8 cellular contexts compared by ENCODE assay signal in the genomic region with DNA sequence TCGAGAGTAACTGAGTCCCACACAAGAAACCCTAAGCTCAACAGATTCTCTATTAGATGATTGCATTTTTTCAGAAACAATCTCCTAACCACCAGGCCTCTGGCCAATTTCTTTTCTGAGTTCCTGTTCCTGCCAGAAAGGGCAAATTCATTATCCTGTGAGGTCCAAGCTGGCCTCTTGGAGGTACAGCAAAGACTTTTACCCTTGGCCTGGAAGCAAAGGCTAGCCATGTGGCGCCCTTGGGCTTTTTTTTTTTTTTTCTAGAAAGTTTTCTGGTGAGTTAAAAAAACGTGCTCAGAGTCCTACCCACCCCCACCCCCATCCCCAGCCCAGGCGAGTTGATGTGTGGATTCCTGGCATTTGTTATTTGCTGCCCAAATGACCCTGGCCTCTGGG. TPM values are rescaled to one million over a fixed set of nuclear protein-coding genes. Genes with fewer than 3 reads are reported as not detected.
DNase-seq lines count a peak whose midpoint lies in the region; ATAC-seq, FAIRE-seq and TF ChIP-seq lines count a peak whose summit lies in the region.

No MANE protein-coding gene starts in this region.

- ATAC-seq in HG02798 (IDR thresholded peaks at IDR 0.05; ENCODE audit: poor library complexity, unreplicated experiment) (peak; percentile 23), GM19023 (IDR thresholded peaks at IDR 0.05; ENCODE audit: unreplicated experiment) (no peak), GM19035 (IDR thresholded peaks at IDR 0.05; ENCODE audit: unreplicated experiment) (no peak)

- peak overlapping the region; percentile 99; the same call in 1 of the 2 replicates for H3K18ac ChIP-seq in H1 (ENCODE audit: extremely low read depth, low read length)

- H3K36me3 Mint-ChIP-seq in mesothelial cell of epicardium: peaks cover 6% of the 10 kb centered on the region
- H3K36me3 Mint-ChIP-seq in type B pancreatic cell: peaks cover 5% of the 10 kb centered on the region

- H2BK12ac ChIP-seq in H1 (ENCODE audit: low read depth, low read length): peak overlapping the region; percentile 100

- no peaks in the 10 kb centered on the region for H3K79me2 ChIP-seq in H1 (ENCODE audit: control insufficient read depth in 1 of 2, insufficient read depth in 2 of 2, low read length in 2 of 2)

- peak overlapping the region; percentile 92; the same call in 1 of the 2 replicates for H2AK5ac ChIP-seq in H1 (ENCODE audit: low read depth, low read length)

- peaks cover 31% of the 10 kb centered on the region for H3K4me1 Mint-ChIP-seq in mesothelial cell of epicardium
- peaks cover 17% of the 10 kb centered on the region for H3K4me1 Mint-ChIP-seq in type B pancreatic cell (ENCODE audit: unreplicated experiment)

- H2BK20ac ChIP-seq in H1 (ENCODE audit: low read length): peak overlapping the region; percentile 95

- peak in 1 of 2 experiments; percentile 7; a peak in 1 of 4 replicates for TF ChIP-seq RAD21 in H1 (IDR thresholded peaks at IDR 0.05 in 1 of 2, conservative IDR thresholded peaks at IDR 0.05 in 1 of 2; ENCODE audit: low read depth in 2 of 2, low read length in 2 of 2)

- peak overlapping the region; percentile 26 for H3K4me3 ChIP-seq in SK-N-MC
- H3K4me3 ChIP-seq in H1 (ENCODE audit: extremely low read depth in 1 of 4, insufficient read depth in 2 of 4, low read depth in 3 of 4, low read length in 4 of 4): peak overlapping the region in 1 of 4 experiments; percentile 48; a peak in 2 of 8 replicates

- CTCF ChIA-PET in H1 (lab: Charles Lee; ENCODE audit: partially characterized antibody): interaction anchor here (0.6 to 2.0 kb wide), 17 partner anchors 9 to 73 kb away, joined by 3 to 14 read pairs (median 4); partner anchors contain the start of gene EEF1A1

- H2BK120ac ChIP-seq in H1 (replicated peaks; ENCODE audit: low read depth, low read length): peak overlapping the region; percentile 96

- H3K9me3 ChIP-seq in SK-N-MC (ENCODE audit: low read depth, low read length) (no peaks in the 10 kb centered on the region; the same call in 1 of the 2 replicates), H1 (ENCODE audit: insufficient read depth in 2 of 2, low read depth in 1 of 2, low read length in 1 of 2) (0 out of 4 replicates have a peak, but pooled peaks cover 0 to 2% of the 10 kb centered on the region in 2 experiments)

- H4K20me1 ChIP-seq in H1 (replicated peaks in 1 of 2; ENCODE audit: control insufficient read depth in 1 of 2, insufficient read depth in 2 of 2, low read length in 2 of 2): no peaks in the 10 kb centered on the region

- no peaks in the 10 kb centered on the region for H3K27me3 Mint-ChIP-seq in mesothelial cell of epicardium (ENCODE audit: low read depth)
- H3K27me3 Mint-ChIP-seq in type B pancreatic cell: no peaks in the 10 kb centered on the region

- H3K36me3 ChIP-seq in SK-N-MC (ENCODE audit: insufficient read depth, low read length) (no peaks in the 10 kb centered on the region; the same call in 1 of the 2 replicates), H1 (ENCODE audit: control insufficient read depth in 2 of 4, insufficient read depth in 4 of 4, low read length in 3 of 4) (no peaks in the 10 kb centered on the region)

- H3K79me1 ChIP-seq in H1 (ENCODE audit: low read depth, low read length): no peaks in the 10 kb centered on the region

- H3K4me3 Mint-ChIP-seq in mesothelial cell of epicardium (peak overlapping the region; percentile 47), type B pancreatic cell (peak overlapping the region; percentile 86)

- no peak overlapping the region for H2BK15ac ChIP-seq in H1 (ENCODE audit: low read length)

- peak overlapping the region; percentile 100 for H3K27ac Mint-ChIP-seq in mesothelial cell of epicardium
- peak overlapping the region; percentile 100 for H3K27ac Mint-ChIP-seq in type B pancreatic cell

- DNase-seq in GM03348 (ENCODE audit: low spot score): peak; percentile 72
- DNase-seq in SK-N-MC (ENCODE audit: low read depth, low spot score): no peak
- DNase-seq in H1 (ENCODE audit: low read depth in 1 of 2, low spot score in 2 of 2): peak in 1 of 2 experiments; percentile 27
- no peak for DNase-seq in mesothelial cell of epicardium (ENCODE audit: low spot score in 2 of 2, unreplicated experiment in 2 of 2)
- no peak for DNase-seq in type B pancreatic cell (ENCODE audit: extremely low spot score, unreplicated experiment)

- peak; percentile 57 for FAIRE-seq in H1 (lab: Jason Lieb, UNC)

- TF ChIP-seq POLR2A in H1 (IDR thresholded peaks at IDR 0.05; ENCODE audit: control extremely low read depth in 1 of 2, low read depth in 2 of 2, low read length in 2 of 2): peak in 1 of 2 experiments; percentile 39; a peak in 1 of 3 replicates

- no peaks in the 10 kb centered on the region; the same call in 1 of the 2 replicates for H3K23me2 ChIP-seq in H1 (ENCODE audit: low read depth, low read length)

- no peaks in the 10 kb centered on the region for H3K27me3 ChIP-seq in H1 (replicated peaks in 1 of 4; ENCODE audit: control insufficient read depth in 3 of 4, extremely low read depth in 1 of 4, insufficient read depth in 3 of 4, low read length in 3 of 4)

- WGBS in H1 (ENCODE audit: extremely low coverage in 1 of 2, insufficient coverage in 1 of 2, insufficient read length in 1 of 2, insufficient replicate concordance in 2 of 2, low coverage in 1 of 2, low lambda C conversion rate in 2 of 2, missing lambda C conversion rate in 1 of 2), 2 experiments: 23% methylated on average over 2 of the region's 4 CpGs; no CpG with 5 or more reads in 1 of the 2 experiments

- no peak overlapping the region for H3K14ac ChIP-seq in H1 (ENCODE audit: insufficient read length)

- H3K9ac ChIP-seq in SK-N-MC (ENCODE audit: insufficient read length) (peak overlapping the region; percentile 73), H1 (replicated peaks in 1 of 4; ENCODE audit: extremely low read depth in 1 of 4, low read depth in 3 of 4, low read length in 3 of 4) (peak overlapping the region in 3 of 4 experiments; percentile 14 to 51 (median 25); a peak in 3 of 7 replicates)

- H2AFZ ChIP-seq in H1 (ENCODE audit: low read length): no peak overlapping the region

- H4K5ac ChIP-seq in H1 (ENCODE audit: insufficient read length, low read depth, low read length): peak overlapping the region; percentile 81

- peak overlapping the region; percentile 97 for H3K4ac ChIP-seq in H1 (replicated peaks; ENCODE audit: insufficient read length, low read depth, low read length)

- H4K8ac ChIP-seq in H1 (ENCODE audit: extremely low read depth, insufficient read depth, low read length): no peak overlapping the region

- TF ChIP-seq CTCF in H1 (IDR thresholded peaks at IDR 0.05; ENCODE audit: control extremely low read depth in 1 of 3, insufficient read depth in 1 of 3, low read depth in 1 of 3, low read length in 3 of 3) (no peak), mesothelial cell of epicardium (IDR thresholded peaks at IDR 0.05; ENCODE audit: unreplicated experiment) (no peak), type B pancreatic cell (conservative IDR thresholded peaks at IDR 0.05) (no peak)

- H3K56ac ChIP-seq in H1 (replicated peaks; ENCODE audit: insufficient read length, low read depth, low read length): peak overlapping the region; percentile 21

- H3K23ac ChIP-seq in H1 (ENCODE audit: insufficient read length): no peak overlapping the region

- POLR2A ChIA-PET in H1 (lab: Charles Lee; ENCODE audit: partially characterized antibody): interaction anchor here (0.7 to 45.0 kb wide), 16 partner anchors 8 to 192 kb away, joined by 3 to 1482 read pairs (median 5); partner anchors contain the start of genes EEF1A1, MTO1 and SLC17A5

- peaks cover 20 to 32% (median 24%) of the 10 kb centered on the region in 4 experiments for H3K4me1 ChIP-seq in H1 (replicated peaks in 1 of 4; ENCODE audit: control insufficient read depth in 3 of 4, insufficient read depth in 4 of 4, low read length in 3 of 4)

- TF ChIP-seq EP300 in H1 (IDR thresholded peaks at IDR 0.05; ENCODE audit: borderline replicate concordance in 1 of 2, low read depth in 2 of 2, low read length in 2 of 2): no peak

- peak overlapping the region; percentile 100 for H2BK5ac ChIP-seq in H1 (ENCODE audit: low read depth, low read length)

- H3K27ac ChIP-seq in SK-N-MC (peak overlapping the region; percentile 96), H1 (ENCODE audit: low read depth, low read length) (peak overlapping the region; percentile 97)

- peak overlapping the region; percentile 92 for H4K91ac ChIP-seq in H1 (replicated peaks; ENCODE audit: insufficient read length, low read length)

- H3K4me2 ChIP-seq in H1 (ENCODE audit: insufficient read depth in 1 of 2, low read depth in 2 of 2, low read length in 2 of 2): peak overlapping the region; percentile 64 to 72

- peaks cover 13% of the 10 kb centered on the region for H3K9me3 Mint-ChIP-seq in mesothelial cell of epicardium
- no peaks in the 10 kb centered on the region for H3K9me3 Mint-ChIP-seq in type B pancreatic cell

TF ChIP-seq in H1, 55 proteins besides CTCF, POLR2A, EP300 and RAD21:
- TF ChIP-seq, protein P1, sequence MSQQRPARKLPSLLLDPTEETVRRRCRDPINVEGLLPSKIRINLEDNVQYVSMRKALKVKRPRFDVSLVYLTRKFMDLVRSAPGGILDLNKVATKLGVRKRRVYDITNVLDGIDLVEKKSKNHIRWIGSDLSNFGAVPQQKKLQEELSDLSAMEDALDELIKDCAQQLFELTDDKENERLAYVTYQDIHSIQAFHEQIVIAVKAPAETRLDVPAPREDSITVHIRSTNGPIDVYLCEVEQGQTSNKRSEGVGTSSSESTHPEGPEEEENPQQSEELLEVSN (IDR thresholded peaks at IDR 0.05): peak; percentile 36; the same call in 1 of the 2 replicates
- no peak for TF ChIP-seq SRF (IDR thresholded peaks at IDR 0.05; ENCODE audit: low read depth, low read length)

RNA-seq across cellular contexts. Expression of gene EEF1A1, which starts 59.0 kb away (rescaled TPM):
- total RNA-seq in H1 (2021; fragmentation: NEBNext Ultra II Directional; extraction: Animal tissue kit (Norgen Biotek cat#: 25700)): 13,468 and 13,823 TPM in 2 replicates
- polyA plus RNA-seq in H1 (2011; rRNA removed): 10,552 and 13,927 TPM in 2 replicates
- 16,498 TPM for polyA plus RNA-seq in H1 (2011; cell fraction: cytosol; rRNA removed)
- 10,268 TPM for polyA plus RNA-seq in H1 (2011; cell fraction: nucleus; rRNA removed)
- polyA plus RNA-seq in H1 (2012, experiment 1 of 2): 14,752 to 19,552 TPM (median 16,169 TPM) in 4 replicates
- polyA plus RNA-seq in H1 (2012, experiment 2 of 2): 2,073 TPM
- 13,042 TPM for polyA plus RNA-seq in H1 (2013, experiment 1 of 2)
- polyA plus RNA-seq in H1 (2013, experiment 2 of 2): 13,003 TPM
- polyA minus RNA-seq in H1 (2011; rRNA and poly(A)+ RNA removed): 13,556 and 16,300 TPM in 2 replicates
- 5,618 TPM for polyA minus RNA-seq in H1 (2011; cell fraction: cytosol; rRNA and poly(A)+ RNA removed)
- 6,584 TPM for polyA minus RNA-seq in H1 (2011; cell fraction: nucleus; rRNA and poly(A)+ RNA removed)
- total RNA-seq in mesothelial cell of epicardium (11,105 to 11,574 TPM (median 11,439 TPM) in 3 replicates), type B pancreatic cell (ENCODE audit: low replicate concordance) (12,371 and 13,155 TPM in 2 replicates)
